In the genomic region with DNA sequence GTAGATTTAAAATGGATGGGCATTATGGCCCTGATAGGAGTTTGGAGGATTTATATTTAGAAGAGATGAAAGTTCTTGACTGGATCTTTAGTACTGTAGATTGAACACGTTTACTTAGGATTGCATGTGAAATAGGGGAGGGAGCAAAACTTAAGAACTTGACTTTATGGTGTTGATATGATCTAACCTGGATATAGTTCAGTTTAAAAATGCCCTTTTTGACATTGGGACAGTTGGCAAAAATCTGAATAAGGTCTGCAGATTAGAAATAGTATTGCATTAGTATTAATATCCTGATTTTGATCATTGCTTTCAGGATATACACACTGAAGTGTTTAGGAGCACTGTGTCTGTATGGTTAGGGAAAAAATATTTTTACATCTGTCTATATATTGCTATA, we compare ENCODE assay signal across 12 cellular contexts. TPM values are rescaled to one million over a fixed set of nuclear protein-coding genes. Genes with fewer than 3 reads are reported as not detected.
DNase-seq lines count a peak whose midpoint lies in the region; ATAC-seq and TF ChIP-seq lines count a peak whose summit lies in the region.
"Had no signal": no experiment of that assay in that cellular context is flagged by ENCODE, and none has a peak within 500 bp of the region (broad histone marks: within the 10 kb centered on the region; RNA-seq: fewer than 3 reads in every experiment).

No MANE protein-coding gene starts in this region.

- H3K27me3 Mint-ChIP-seq in WTC11 (ENCODE audit: low read depth): no peaks in the 10 kb centered on the region

- H3K4me3 Mint-ChIP-seq in WTC11: no peak overlapping the region

- CTCF ChIA-PET in WTC11 (lab: Charles Lee): interaction anchor here (0.7 kb wide), 2 partner anchors 94 to 104 kb away, joined by 3 to 4 read pairs; no protein-coding TSS in a partner anchor

- peak overlapping the region; percentile 2 for H3K27ac Mint-ChIP-seq in WTC11

- H3K36me3 ChIP-seq in left ventricle myocardium inferior (peaks cover 42% of the 10 kb centered on the region), subcutaneous abdominal adipose tissue (ENCODE audit: control insufficient read depth in 5 of 5, insufficient read depth in 5 of 5, low read length in 5 of 5) (peaks cover 27 to 41% (median 34%) of the 10 kb centered on the region in 5 donors)

- H3K4me1 ChIP-seq in left ventricle myocardium inferior (peaks cover 87% of the 10 kb centered on the region), subcutaneous abdominal adipose tissue (ENCODE audit: control insufficient read depth in 5 of 5, insufficient read depth in 5 of 5, low read length in 5 of 5) (peaks cover 0 to 55% (median 40%) of the 10 kb centered on the region in 5 donors)

- intact Hi-C loops in left ventricle myocardium inferior (cut with micrococcal nuclease) (no loop called here), Right ventricle myocardium inferior (cut with DNase I) (no loop called here)

- H3K9me3 Mint-ChIP-seq in WTC11: no peaks in the 10 kb centered on the region

- no peaks in the 10 kb centered on the region for H3K9me3 ChIP-seq in left ventricle myocardium inferior (replicated peaks)
- H3K9me3 ChIP-seq in subcutaneous abdominal adipose tissue (ENCODE audit: control insufficient read depth in 5 of 5, low read length in 5 of 5): no peaks in the 10 kb centered on the region
- H3K9me3 ChIP-seq: left lung had no signal

- no peak for ATAC-seq in Right ventricle myocardium inferior
- no peak for ATAC-seq in WTC11

- peaks cover 40% of the 10 kb centered on the region for H3K36me3 Mint-ChIP-seq in WTC11

- TF ChIP-seq CTCF in left ventricle myocardium inferior (IDR thresholded peaks at IDR 0.05; ENCODE audit: borderline replicate concordance) (no peak), WTC11 (IDR thresholded peaks at IDR 0.05) (no peak)

- POLR2A ChIA-PET in WTC11 (lab: Charles Lee): no interaction called here

- no peak overlapping the region for H3K4me3 ChIP-seq in left ventricle myocardium inferior
- no peak overlapping the region for H3K4me3 ChIP-seq in subcutaneous abdominal adipose tissue (ENCODE audit: low read depth in 1 of 5, low read length in 5 of 5)
- H3K4me3 ChIP-seq: left lung had no signal

- peaks cover 29% of the 10 kb centered on the region for H3K4me1 Mint-ChIP-seq in WTC11

- H3K27ac ChIP-seq in left ventricle myocardium inferior (replicated peaks) (peak overlapping the region; percentile 68), epithelial cell of prostate (peak overlapping the region; percentile 94), subcutaneous abdominal adipose tissue (ENCODE audit: low read depth, low read length) (no peak overlapping the region)

- peak overlapping the region in 3 of 5 donors; percentile 1 to 21 (median 7) for H3K9ac ChIP-seq in subcutaneous abdominal adipose tissue (ENCODE audit: low read length in 5 of 5)

- H3K27me3 ChIP-seq in left ventricle myocardium inferior (ENCODE audit: low read depth) (no peaks in the 10 kb centered on the region), subcutaneous abdominal adipose tissue (ENCODE audit: control insufficient read depth in 5 of 5, insufficient read depth in 4 of 5, low read length in 5 of 5) (no peaks in the 10 kb centered on the region)
- H3K27me3 ChIP-seq: left lung had no signal

- DNase-seq in left ventricle myocardium inferior: no peak
- no peak for DNase-seq in Right ventricle myocardium inferior (ENCODE audit: missing footprints)
- no peak for DNase-seq in WTC11 (ENCODE audit: low spot score)
- DNase-seq in epithelial cell of prostate (ENCODE audit: low read depth, low spot score): no peak
- no peak for DNase-seq in CD1c-positive myeloid dendritic cell (ENCODE audit: extremely low spot score)
- no peak for DNase-seq in putamen (ENCODE audit: low spot score)
- DNase-seq in AG08396 (ENCODE audit: low spot score): no peak
- DNase-seq: left lung, NCI-H1417 treated with DMSO at 0.1 percent for 48 hours, NCI-H510A treated with DMSO at 0.1 percent for 48 hours, SHP77 treated with DMSO at 0.1 percent for 48 hours had no signal

TF ChIP-seq in WTC11, 78 proteins besides CTCF, POLR2A, EP300 and RAD21 (continues in another document):
- TF ChIP-seq FOXK1 (CRISPR knock-in tag; IDR thresholded peaks at IDR 0.05): no peak
- TF ChIP-seq ZNF396 (CRISPR knock-in tag; IDR thresholded peaks at IDR 0.05; ENCODE audit: borderline replicate concordance): no peak
- TF ChIP-seq, protein P1, sequence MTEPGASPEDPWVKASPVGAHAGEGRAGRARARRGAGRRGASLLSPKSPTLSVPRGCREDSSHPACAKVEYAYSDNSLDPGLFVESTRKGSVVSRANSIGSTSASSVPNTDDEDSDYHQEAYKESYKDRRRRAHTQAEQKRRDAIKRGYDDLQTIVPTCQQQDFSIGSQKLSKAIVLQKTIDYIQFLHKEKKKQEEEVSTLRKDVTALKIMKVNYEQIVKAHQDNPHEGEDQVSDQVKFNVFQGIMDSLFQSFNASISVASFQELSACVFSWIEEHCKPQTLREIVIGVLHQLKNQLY (CRISPR knock-in tag; IDR thresholded peaks at IDR 0.05): no peak
- TF ChIP-seq SMAD4 (CRISPR knock-in tag; IDR thresholded peaks at IDR 0.05): no peak
- no peak for TF ChIP-seq ZNF232 (CRISPR knock-in tag; IDR thresholded peaks at IDR 0.05)
- TF ChIP-seq, protein P2, sequence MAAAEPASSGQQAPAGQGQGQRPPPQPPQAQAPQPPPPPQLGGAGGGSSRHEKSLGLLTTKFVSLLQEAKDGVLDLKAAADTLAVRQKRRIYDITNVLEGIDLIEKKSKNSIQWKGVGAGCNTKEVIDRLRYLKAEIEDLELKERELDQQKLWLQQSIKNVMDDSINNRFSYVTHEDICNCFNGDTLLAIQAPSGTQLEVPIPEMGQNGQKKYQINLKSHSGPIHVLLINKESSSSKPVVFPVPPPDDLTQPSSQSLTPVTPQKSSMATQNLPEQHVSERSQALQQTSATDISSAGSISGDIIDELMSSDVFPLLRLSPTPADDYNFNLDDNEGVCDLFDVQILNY (CRISPR knock-in tag; IDR thresholded peaks at IDR 0.05): no peak
- TF ChIP-seq, protein P3, sequence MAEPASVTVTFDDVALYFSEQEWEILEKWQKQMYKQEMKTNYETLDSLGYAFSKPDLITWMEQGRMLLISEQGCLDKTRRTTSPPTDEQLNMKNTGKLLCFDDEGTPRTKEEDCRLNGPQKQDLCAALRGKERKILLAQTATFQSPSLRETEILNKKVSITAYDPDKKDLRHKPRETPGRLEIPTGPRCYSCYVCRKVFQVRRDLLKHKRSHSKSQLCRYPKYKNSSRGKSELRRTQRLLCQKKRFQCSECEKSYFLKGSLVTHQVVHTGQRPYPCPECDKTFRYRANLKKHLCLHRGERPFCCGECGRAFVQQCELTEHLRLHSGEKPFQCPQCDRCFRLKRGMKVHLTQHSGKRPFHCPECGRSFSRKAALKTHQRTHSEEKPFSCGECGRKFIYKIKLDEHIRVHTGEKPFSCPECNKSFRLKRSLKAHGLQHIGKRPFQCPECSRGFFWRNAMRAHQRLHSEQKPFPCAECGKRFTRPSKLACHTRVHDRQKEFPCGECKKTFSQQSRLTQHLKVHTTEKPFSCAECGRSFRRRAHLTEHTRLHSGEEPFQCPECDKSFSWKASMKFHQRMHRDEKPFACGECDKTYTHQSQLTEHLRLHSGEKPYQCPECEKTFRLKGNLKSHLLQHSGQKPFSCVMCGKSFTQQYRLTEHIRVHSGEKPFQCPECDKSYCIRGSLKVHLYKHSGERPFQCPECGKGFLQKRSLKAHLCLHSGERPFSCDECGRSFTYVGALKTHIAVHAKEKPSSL (CRISPR knock-in tag; conservative IDR thresholded peaks at IDR 0.05): no peak
- no peak for TF ChIP-seq NR2C2 (CRISPR knock-in tag; IDR thresholded peaks at IDR 0.05)
- TF ChIP-seq, protein P4, sequence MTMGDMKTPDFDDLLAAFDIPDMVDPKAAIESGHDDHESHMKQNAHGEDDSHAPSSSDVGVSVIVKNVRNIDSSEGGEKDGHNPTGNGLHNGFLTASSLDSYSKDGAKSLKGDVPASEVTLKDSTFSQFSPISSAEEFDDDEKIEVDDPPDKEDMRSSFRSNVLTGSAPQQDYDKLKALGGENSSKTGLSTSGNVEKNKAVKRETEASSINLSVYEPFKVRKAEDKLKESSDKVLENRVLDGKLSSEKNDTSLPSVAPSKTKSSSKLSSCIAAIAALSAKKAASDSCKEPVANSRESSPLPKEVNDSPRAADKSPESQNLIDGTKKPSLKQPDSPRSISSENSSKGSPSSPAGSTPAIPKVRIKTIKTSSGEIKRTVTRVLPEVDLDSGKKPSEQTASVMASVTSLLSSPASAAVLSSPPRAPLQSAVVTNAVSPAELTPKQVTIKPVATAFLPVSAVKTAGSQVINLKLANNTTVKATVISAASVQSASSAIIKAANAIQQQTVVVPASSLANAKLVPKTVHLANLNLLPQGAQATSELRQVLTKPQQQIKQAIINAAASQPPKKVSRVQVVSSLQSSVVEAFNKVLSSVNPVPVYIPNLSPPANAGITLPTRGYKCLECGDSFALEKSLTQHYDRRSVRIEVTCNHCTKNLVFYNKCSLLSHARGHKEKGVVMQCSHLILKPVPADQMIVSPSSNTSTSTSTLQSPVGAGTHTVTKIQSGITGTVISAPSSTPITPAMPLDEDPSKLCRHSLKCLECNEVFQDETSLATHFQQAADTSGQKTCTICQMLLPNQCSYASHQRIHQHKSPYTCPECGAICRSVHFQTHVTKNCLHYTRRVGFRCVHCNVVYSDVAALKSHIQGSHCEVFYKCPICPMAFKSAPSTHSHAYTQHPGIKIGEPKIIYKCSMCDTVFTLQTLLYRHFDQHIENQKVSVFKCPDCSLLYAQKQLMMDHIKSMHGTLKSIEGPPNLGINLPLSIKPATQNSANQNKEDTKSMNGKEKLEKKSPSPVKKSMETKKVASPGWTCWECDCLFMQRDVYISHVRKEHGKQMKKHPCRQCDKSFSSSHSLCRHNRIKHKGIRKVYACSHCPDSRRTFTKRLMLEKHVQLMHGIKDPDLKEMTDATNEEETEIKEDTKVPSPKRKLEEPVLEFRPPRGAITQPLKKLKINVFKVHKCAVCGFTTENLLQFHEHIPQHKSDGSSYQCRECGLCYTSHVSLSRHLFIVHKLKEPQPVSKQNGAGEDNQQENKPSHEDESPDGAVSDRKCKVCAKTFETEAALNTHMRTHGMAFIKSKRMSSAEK (CRISPR knock-in tag; IDR thresholded peaks at IDR 0.05; ENCODE audit: borderline replicate concordance): no peak

RNA-seq across cellular contexts. Expression of a gene that starts 9.6 kb away (rescaled TPM):
- 215 TPM for total RNA-seq in left ventricle myocardium inferior
- 275 TPM for total RNA-seq in Right ventricle myocardium inferior
- total RNA-seq in WTC11 (2021): 402 to 417 TPM (median 412 TPM) in 3 replicates

RNA-seq across cellular contexts. Expression of a gene that starts 43.8 kb away (rescaled TPM):
- 10.4 TPM for total RNA-seq in left ventricle myocardium inferior
- 10.8 TPM for total RNA-seq in Right ventricle myocardium inferior
- 15.2 to 19.3 TPM (median 15.6 TPM) in 3 replicates for total RNA-seq in WTC11 (2021)
